ENCODE assay signal across 8 cellular contexts in genomic region chr19:58150328-58150921, GRCh38. TPM values are rescaled to one million over a fixed set of nuclear protein-coding genes. Genes with fewer than 3 reads are reported as not detected.
DNase-seq lines count a peak whose midpoint lies in the region; ATAC-seq, FAIRE-seq and TF ChIP-seq lines count a peak whose summit lies in the region.

TSS of gene ZNF329 (minus strand) at chr19:58150789. CDS start at chr19:58129503, 21,286 bp downstream.

- H3K4me2 ChIP-seq in SU-DHL-6 (ENCODE audit: low read depth, low read length, poor library complexity, severe bottlenecking) (peak within 1 kb of the TSS; percentile 56), parathyroid adenoma (ENCODE audit: low read length) (peak within 1 kb of the TSS; percentile 82)

- no peaks in the 10 kb centered on the region for H3K9me2 ChIP-seq in SU-DHL-6 (replicated peaks; ENCODE audit: insufficient read depth, low read length)

- FAIRE-seq in D721Med (lab: Jason Lieb, UNC), result no peak

- TF ChIP-seq POLR2A in thyroid gland (IDR thresholded peaks at IDR 0.05), result peak in 1 of 2 donors; percentile 71

- H3K4me1 ChIP-seq in cardiac muscle cell (ENCODE audit: low read depth) (no peaks in the 10 kb centered on the region), parathyroid adenoma (peaks cover 4% of the 10 kb centered on the region), thyroid gland (peaks cover 22 to 31% of the 10 kb centered on the region in 2 donors)

- H4K20me1 ChIP-seq in SU-DHL-6 (ENCODE audit: low read depth, low read length), result no peaks in the 10 kb centered on the region

- DNase-seq in D721Med (ENCODE audit: insufficient read length, low spot score), result peak; percentile 78
- DNase-seq in MG63, result peak; percentile 84
- DNase-seq in activated naive CD8-positive, alpha-beta T cell treated with anti-CD3 and anti-CD28 coated beads, Interleukin-2, amount 50 U/mL, for 16 hours (ENCODE audit: low read depth, low spot score), result peak; percentile 84
- DNase-seq in cardiac muscle cell (ENCODE audit: low read depth in 1 of 2, low spot score in 1 of 2), result peak; percentile 89 to 93
- peak; percentile 84 to 92 for DNase-seq in thyroid gland

- intact Hi-C loops in thyroid gland (cut with DNase I), result no loop called here

- H3K36me3 ChIP-seq in MG63, result no peaks in the 10 kb centered on the region
- H3K36me3 ChIP-seq in SU-DHL-6 (ENCODE audit: low read length), result no peaks in the 10 kb centered on the region
- H3K36me3 ChIP-seq in cardiac muscle cell, result no peaks in the 10 kb centered on the region
- H3K36me3 ChIP-seq in parathyroid adenoma (ENCODE audit: control insufficient read depth, insufficient read depth, low read length), result no peaks in the 10 kb centered on the region
- H3K36me3 ChIP-seq in thyroid gland, result no peaks in the 10 kb centered on the region

- H3K79me2 ChIP-seq in SU-DHL-6 (ENCODE audit: insufficient read depth, low read length), result no peaks in the 10 kb centered on the region
- peaks cover 14% of the 10 kb centered on the region for H3K79me2 ChIP-seq in parathyroid adenoma

- H3F3A ChIP-seq in SU-DHL-6 (ENCODE audit: insufficient read depth), result no peaks in the 10 kb centered on the region

- H3K27me3 ChIP-seq in MG63 (no peaks in the 10 kb centered on the region), SU-DHL-6 (ENCODE audit: low read length) (no peaks in the 10 kb centered on the region), cardiac muscle cell (no peaks in the 10 kb centered on the region), parathyroid adenoma (ENCODE audit: control insufficient read depth, insufficient read depth, low read length) (no peaks in the 10 kb centered on the region), thyroid gland (no peaks in the 10 kb centered on the region)

- WGBS in thyroid gland, 2 donors, result 0 to 1% methylated on average over 27 to 59 of the region's 62 CpGs

- peaks cover 42% of the 10 kb centered on the region for H3K9me3 ChIP-seq in MG63
- H3K9me3 ChIP-seq in SU-DHL-6 (ENCODE audit: insufficient read depth, low read length), result peaks cover 22% of the 10 kb centered on the region; the same call in 1 of the 2 replicates
- H3K9me3 ChIP-seq in cardiac muscle cell (ENCODE audit: low read depth), result peaks cover 3% of the 10 kb centered on the region
- H3K9me3 ChIP-seq in parathyroid adenoma (ENCODE audit: control insufficient read depth, low read length), result no peaks in the 10 kb centered on the region
- no peaks in the 10 kb centered on the region for H3K9me3 ChIP-seq in thyroid gland

- H3K27ac ChIP-seq in SU-DHL-6 (ENCODE audit: low read depth, low read length), result peak within 1 kb of the TSS; percentile 37; the same call in 1 of the 2 replicates
- H3K27ac ChIP-seq in cardiac muscle cell, result peak within 1 kb of the TSS; percentile 72
- H3K27ac ChIP-seq in parathyroid adenoma, result peak within 1 kb of the TSS; percentile 78
- peak within 1 kb of the TSS in 2 of 3 donors; percentile 69 to 91 for H3K27ac ChIP-seq in thyroid gland

- H3K9ac ChIP-seq in SU-DHL-6 (ENCODE audit: low read length) (peak within 1 kb of the TSS; percentile 73), parathyroid adenoma (peak within 1 kb of the TSS; percentile 23)

- peak; percentile 69 for ATAC-seq in GM21825 (IDR thresholded peaks at IDR 0.05; ENCODE audit: unreplicated experiment)

- TF ChIP-seq CTCF in D721Med (IDR thresholded peaks at IDR 0.05; ENCODE audit: insufficient read depth, missing control alignments), result no peak
- TF ChIP-seq CTCF in SU-DHL-6 (IDR thresholded peaks at IDR 0.05; ENCODE audit: insufficient read depth, low read length, poor library complexity, severe bottlenecking), result no peak
- no peak for TF ChIP-seq CTCF in cardiac muscle cell (IDR thresholded peaks at IDR 0.05; ENCODE audit: low read depth, low read length)
- TF ChIP-seq CTCF in parathyroid adenoma (IDR thresholded peaks at IDR 0.05), result no peak
- TF ChIP-seq CTCF in thyroid gland (IDR thresholded peaks at IDR 0.05), result peak in 1 of 6 experiments; percentile 21

- peak within 1 kb of the TSS; percentile 81 for H3K4me3 ChIP-seq in MG63
- H3K4me3 ChIP-seq in SU-DHL-6 (ENCODE audit: insufficient read depth, low read length, poor library complexity, severe bottlenecking), result peak within 1 kb of the TSS; percentile 72
- peak within 1 kb of the TSS; percentile 64 for H3K4me3 ChIP-seq in cardiac muscle cell
- peak within 1 kb of the TSS; percentile 91 for H3K4me3 ChIP-seq in parathyroid adenoma (ENCODE audit: low read depth, low read length)
- peak within 1 kb of the TSS; percentile 86 to 94 (median 91) for H3K4me3 ChIP-seq in thyroid gland (replicated peaks in 1 of 3)

- H2AFZ ChIP-seq in SU-DHL-6 (ENCODE audit: low read depth, low read length, severe bottlenecking) (peak within 1 kb of the TSS; percentile 97), parathyroid adenoma (peak within 1 kb of the TSS; percentile 84)

RNA-seq across cellular contexts. Expression of gene ZNF329, which starts in this region (rescaled TPM):
- 9.8 and 10.2 TPM in 2 replicates for total RNA-seq in MG63 (2014; rRNA removed; shearing (Covaris generic); ENCODE audit: low replicate concordance)
- total RNA-seq in cardiac muscle cell, result 27.8 and 29.6 TPM in 2 replicates
- 5.2 and 12.8 TPM in 2 replicates for polyA plus RNA-seq in cardiac muscle cell
- total RNA-seq in thyroid gland, result 10 to 100 TPM; 15.6 to 20.6 (median 17.6) TPM

Comparison
In these comparisons a context has a peak if more than half of its experiments do, and no peak if none do; other contexts are left out.
1. Peak in every context shown above with its lines: DNase-seq, ATAC-seq, H3K4me3 ChIP-seq and H3K27ac ChIP-seq.